In the genomic region with DNA sequence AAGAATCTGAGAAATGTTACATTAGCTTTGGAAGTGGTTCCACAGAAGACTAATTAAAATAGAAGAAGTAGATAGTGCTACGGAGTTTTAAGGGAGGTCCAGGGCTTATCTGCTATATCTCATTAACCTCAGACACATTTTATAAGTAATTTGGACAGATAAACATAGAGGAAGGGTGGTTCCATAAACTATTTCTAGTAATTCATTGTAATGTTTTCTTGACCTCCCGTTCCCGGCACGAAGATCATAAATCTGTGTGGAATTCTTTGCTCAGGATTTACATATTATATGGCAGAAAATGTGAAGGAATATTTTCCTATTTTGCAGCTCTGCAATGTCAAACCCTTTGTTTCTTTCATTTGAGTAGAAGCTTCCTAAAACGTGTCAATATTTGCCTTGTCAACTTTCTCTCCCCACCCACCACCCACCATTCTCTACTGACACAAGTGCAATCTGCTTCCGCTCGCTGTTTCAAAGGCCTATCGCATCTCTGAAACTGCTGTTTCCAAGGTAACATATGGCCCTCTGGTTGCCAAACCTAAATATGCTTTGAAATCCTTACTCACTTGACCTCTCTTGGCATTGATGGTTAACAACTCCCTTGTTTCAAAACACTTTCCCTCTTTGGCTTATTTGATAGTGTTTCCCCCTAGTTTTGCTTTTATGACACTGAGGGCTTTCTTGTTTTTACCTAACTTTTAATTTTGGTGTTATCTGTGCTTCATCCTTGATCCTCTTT, we compare ENCODE assay signal across 1 cellular context.
TF ChIP-seq lines count a peak whose summit lies in the region.

No MANE protein-coding gene starts in this region.

TF ChIP-seq in HepG2, 621 proteins besides CTCF, POLR2A, EP300 and RAD21 (continued from another document and continues in another):
- TF ChIP-seq SIX4 (CRISPR knock-in tag; IDR thresholded peaks at IDR 0.05) (peak; percentile 84), GABPA (IDR thresholded peaks at IDR 0.05; ENCODE audit: low read depth, low read length) (no peak), GABPA (CRISPR knock-in tag; IDR thresholded peaks at IDR 0.05; ENCODE audit: low read depth) (peak; percentile 74), JDP2 (CRISPR knock-in tag; IDR thresholded peaks at IDR 0.05; ENCODE audit: borderline replicate concordance) (no peak), KLF11 (CRISPR knock-in tag; IDR thresholded peaks at IDR 0.05) (peak; percentile 44; the same call in 1 of the 2 replicates), YY1 (IDR thresholded peaks at IDR 0.05; ENCODE audit: insufficient read depth, insufficient replicate concordance, low read depth, low read length) (no peak), ZNF775 (CRISPR knock-in tag; IDR thresholded peaks at IDR 0.05; ENCODE audit: borderline replicate concordance) (no peak), SRSF1 (optimal IDR thresholded peaks at IDR 0.05; ENCODE audit: low read depth, low read length) (no peak), ZNF550 (CRISPR knock-in tag; IDR thresholded peaks at IDR 0.05; ENCODE audit: borderline replicate concordance) (no peak), ATAD3A (CRISPR knock-in tag; IDR thresholded peaks at IDR 0.05) (no peak), PHF8 (CRISPR knock-in tag; IDR thresholded peaks at IDR 0.05) (no peak), RFX5 (IDR thresholded peaks at IDR 0.05; ENCODE audit: low read depth, low read length) (peak; percentile 74; the same call in 1 of the 2 replicates), ZEB1 (IDR thresholded peaks at IDR 0.05; ENCODE audit: insufficient replicate concordance, low read depth) (no peak), ZC3H4 (CRISPR knock-in tag; IDR thresholded peaks at IDR 0.05; ENCODE audit: borderline replicate concordance) (no peak), ZNF501 (CRISPR knock-in tag; IDR thresholded peaks at IDR 0.05) (no peak), AGO1 (IDR thresholded peaks at IDR 0.05; ENCODE audit: low read depth, low read length, poor library complexity, severe bottlenecking) (no peak), MED8 (CRISPR knock-in tag; IDR thresholded peaks at IDR 0.05; ENCODE audit: insufficient replicate concordance) (peak; percentile 15), ZNF337 (CRISPR knock-in tag; IDR thresholded peaks at IDR 0.05; ENCODE audit: borderline replicate concordance, low read depth) (no peak), ZNF17 (CRISPR knock-in tag; IDR thresholded peaks at IDR 0.05) (no peak), PITX1 (CRISPR knock-in tag; IDR thresholded peaks at IDR 0.05) (peak; percentile 90), CBX2 (IDR thresholded peaks at IDR 0.05; ENCODE audit: low read depth, low read length) (no peak), CBX2 (CRISPR knock-in tag; IDR thresholded peaks at IDR 0.05; ENCODE audit: low read depth) (no peak), THAP11 (CRISPR knock-in tag; IDR thresholded peaks at IDR 0.05) (peak; percentile 76), KLF13 (CRISPR knock-in tag; IDR thresholded peaks at IDR 0.05) (no peak), ZNF761 (CRISPR knock-in tag; conservative IDR thresholded peaks at IDR 0.05) (no peak), KAT8 (CRISPR knock-in tag; IDR thresholded peaks at IDR 0.05) (peak; percentile 81), SAP130 (CRISPR knock-in tag; IDR thresholded peaks at IDR 0.05; ENCODE audit: low read depth) (peak; percentile 84), MAFK (conservative IDR thresholded peaks at IDR 0.05 in 1 of 2, IDR thresholded peaks at IDR 0.05 in 1 of 2; ENCODE audit: low read length in 2 of 2) (peak; percentile 25 to 55; a peak in 3 of 4 replicates), YEATS2 (CRISPR knock-in tag; IDR thresholded peaks at IDR 0.05; ENCODE audit: borderline replicate concordance) (no peak; the same call in 1 of the 2 replicates), KDM5A (IDR thresholded peaks at IDR 0.05; ENCODE audit: borderline replicate concordance, low read length) (no peak; the same call in 1 of the 2 replicates), CHD2 (IDR thresholded peaks at IDR 0.05; ENCODE audit: low read depth, low read length) (no peak), SSRP1 (CRISPR knock-in tag; IDR thresholded peaks at IDR 0.05) (no peak), CHCHD3 (CRISPR knock-in tag; IDR thresholded peaks at IDR 0.05) (no peak)
- TF ChIP-seq, protein P1, sequence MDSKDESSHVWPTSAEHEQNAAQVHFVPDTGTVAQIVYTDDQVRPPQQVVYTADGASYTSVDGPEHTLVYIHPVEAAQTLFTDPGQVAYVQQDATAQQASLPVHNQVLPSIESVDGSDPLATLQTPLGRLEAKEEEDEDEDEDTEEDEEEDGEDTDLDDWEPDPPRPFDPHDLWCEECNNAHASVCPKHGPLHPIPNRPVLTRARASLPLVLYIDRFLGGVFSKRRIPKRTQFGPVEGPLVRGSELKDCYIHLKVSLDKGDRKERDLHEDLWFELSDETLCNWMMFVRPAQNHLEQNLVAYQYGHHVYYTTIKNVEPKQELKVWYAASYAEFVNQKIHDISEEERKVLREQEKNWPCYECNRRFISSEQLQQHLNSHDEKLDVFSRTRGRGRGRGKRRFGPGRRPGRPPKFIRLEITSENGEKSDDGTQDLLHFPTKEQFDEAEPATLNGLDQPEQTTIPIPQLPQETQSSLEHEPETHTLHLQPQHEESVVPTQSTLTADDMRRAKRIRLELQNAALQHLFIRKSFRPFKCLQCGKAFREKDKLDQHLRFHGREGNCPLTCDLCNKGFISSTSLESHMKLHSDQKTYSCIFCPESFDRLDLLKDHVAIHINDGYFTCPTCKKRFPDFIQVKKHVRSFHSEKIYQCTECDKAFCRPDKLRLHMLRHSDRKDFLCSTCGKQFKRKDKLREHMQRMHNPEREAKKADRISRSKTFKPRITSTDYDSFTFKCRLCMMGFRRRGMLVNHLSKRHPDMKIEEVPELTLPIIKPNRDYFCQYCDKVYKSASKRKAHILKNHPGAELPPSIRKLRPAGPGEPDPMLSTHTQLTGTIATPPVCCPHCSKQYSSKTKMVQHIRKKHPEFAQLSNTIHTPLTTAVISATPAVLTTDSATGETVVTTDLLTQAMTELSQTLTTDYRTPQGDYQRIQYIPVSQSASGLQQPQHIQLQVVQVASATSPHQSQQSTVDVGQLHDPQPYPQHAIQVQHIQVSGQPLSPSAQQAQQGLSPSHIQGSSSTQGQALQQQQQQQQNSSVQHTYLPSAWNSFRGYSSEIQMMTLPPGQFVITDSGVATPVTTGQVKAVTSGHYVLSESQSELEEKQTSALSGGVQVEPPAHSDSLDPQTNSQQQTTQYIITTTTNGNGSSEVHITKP (CRISPR knock-in tag; IDR thresholded peaks at IDR 0.05; ENCODE audit: low read depth), result peak; percentile 71
- TF ChIP-seq, protein P2, sequence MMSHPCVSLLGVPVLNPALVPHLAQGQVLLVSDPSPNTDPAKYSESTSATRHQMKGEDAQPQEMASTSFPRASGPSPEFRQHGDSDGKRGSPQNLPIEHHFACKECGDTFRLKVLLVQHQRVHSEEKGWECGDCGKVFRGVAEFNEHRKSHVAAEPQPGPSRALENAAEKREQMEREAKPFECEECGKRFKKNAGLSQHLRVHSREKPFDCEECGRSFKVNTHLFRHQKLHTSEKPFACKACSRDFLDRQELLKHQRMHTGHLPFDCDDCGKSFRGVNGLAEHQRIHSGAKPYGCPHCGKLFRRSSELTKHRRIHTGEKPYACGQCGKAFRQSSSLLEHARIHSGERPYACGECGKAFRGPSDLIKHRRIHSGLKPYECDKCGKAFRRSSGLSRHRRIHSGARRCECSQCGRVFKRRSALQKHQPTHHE (CRISPR knock-in tag; IDR thresholded peaks at IDR 0.05; ENCODE audit: borderline replicate concordance), result no peak; the same call in 1 of the 2 replicates
- TF ChIP-seq, protein P3, sequence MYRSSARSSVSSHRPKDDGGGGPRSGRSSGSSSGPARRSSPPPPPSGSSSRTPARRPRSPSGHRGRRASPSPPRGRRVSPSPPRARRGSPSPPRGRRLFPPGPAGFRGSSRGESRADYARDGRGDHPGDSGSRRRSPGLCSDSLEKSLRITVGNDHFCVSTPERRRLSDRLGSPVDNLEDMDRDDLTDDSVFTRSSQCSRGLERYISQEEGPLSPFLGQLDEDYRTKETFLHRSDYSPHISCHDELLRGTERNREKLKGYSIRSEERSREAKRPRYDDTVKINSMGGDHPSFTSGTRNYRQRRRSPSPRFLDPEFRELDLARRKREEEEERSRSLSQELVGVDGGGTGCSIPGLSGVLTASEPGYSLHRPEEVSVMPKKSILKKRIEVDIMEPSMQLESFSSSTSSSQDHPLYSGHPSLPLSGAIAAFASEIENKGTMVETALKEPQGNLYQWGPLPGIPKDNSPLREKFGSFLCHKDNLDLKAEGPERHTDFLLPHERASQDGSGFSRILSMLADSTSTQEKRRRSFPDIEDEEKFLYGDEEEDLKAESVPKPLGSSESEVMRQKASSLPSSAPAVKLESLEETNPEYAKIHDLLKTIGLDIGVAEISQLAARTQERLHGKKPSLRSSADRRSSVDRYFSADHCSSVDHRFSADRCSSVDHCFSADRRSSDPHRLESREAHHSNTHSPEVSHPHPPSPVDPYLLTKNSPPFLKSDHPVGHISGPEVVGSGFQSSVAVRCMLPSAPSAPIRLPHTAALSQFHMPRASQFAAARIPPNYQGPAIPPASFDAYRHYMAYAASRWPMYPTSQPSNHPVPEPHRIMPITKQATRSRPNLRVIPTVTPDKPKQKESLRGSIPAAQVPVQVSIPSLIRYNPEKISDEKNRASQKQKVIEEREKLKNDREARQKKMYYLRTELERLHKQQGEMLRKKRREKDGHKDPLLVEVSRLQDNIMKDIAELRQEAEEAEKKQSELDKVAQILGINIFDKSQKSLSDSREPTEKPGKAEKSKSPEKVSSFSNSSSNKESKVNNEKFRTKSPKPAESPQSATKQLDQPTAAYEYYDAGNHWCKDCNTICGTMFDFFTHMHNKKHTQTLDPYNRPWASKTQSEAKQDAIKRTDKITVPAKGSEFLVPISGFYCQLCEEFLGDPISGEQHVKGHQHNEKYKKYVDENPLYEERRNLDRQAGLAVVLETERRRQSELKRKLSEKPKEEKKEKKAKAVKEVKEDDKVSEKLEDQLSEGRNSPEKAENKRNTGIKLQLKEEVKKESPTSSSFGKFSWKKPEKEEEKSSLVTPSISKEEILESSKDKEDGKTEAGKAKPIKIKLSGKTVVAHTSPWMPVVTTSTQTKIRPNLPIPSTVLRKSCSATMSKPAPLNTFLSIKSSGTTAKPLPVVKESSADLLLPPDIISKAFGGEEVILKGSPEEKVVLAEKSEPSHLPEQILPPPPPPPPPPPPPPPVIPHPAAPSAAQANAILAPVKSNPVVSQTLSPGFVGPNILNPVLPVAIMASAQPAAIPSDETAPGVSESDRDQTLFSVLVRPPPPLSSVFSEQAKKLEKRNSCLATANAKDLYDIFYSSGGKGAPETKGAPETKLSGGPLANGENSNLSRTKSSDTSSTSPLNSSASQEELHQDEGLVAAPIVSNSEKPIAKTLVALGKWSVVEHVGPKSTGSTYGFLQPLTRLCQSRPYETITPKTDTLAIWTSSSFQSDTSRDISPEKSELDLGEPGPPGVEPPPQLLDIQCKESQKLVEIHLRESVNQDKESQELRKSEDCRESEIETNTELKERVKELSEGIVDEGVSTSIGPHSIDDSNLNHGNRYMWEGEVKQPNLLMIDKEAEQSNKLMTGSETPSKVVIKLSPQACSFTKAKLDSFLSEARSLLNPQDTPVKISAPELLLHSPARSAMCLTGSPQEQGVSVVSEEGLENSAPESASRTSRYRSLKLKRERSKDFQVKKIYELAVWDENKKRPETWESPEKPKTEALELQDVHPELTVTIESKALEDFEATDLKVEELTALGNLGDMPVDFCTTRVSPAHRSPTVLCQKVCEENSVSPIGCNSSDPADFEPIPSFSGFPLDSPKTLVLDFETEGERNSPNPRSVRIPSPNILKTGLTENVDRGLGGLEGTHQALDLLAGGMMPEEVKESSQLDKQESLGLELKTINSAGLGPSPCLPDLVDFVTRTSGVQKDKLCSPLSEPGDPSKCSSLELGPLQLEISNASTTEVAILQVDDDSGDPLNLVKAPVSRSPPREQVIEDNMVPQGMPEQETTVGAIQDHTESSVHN (CRISPR knock-in tag; IDR thresholded peaks at IDR 0.05), result no peak
- TF ChIP-seq, protein P4, sequence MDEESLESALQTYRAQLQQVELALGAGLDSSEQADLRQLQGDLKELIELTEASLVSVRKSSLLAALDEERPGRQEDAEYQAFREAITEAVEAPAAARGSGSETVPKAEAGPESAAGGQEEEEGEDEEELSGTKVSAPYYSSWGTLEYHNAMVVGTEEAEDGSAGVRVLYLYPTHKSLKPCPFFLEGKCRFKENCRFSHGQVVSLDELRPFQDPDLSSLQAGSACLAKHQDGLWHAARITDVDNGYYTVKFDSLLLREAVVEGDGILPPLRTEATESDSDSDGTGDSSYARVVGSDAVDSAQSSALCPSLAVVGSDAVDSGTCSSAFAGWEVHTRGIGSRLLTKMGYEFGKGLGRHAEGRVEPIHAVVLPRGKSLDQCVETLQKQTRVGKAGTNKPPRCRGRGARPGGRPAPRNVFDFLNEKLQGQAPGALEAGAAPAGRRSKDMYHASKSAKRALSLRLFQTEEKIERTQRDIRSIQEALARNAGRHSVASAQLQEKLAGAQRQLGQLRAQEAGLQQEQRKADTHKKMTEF (CRISPR knock-in tag; IDR thresholded peaks at IDR 0.05), result peak; percentile 97
- TF ChIP-seq, protein P5, sequence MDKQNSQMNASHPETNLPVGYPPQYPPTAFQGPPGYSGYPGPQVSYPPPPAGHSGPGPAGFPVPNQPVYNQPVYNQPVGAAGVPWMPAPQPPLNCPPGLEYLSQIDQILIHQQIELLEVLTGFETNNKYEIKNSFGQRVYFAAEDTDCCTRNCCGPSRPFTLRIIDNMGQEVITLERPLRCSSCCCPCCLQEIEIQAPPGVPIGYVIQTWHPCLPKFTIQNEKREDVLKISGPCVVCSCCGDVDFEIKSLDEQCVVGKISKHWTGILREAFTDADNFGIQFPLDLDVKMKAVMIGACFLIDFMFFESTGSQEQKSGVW (CRISPR knock-in tag; IDR thresholded peaks at IDR 0.05; ENCODE audit: borderline replicate concordance), result no peak
- TF ChIP-seq, protein P6, sequence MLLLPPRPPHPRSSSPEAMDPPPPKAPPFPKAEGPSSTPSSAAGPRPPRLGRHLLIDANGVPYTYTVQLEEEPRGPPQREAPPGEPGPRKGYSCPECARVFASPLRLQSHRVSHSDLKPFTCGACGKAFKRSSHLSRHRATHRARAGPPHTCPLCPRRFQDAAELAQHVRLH (CRISPR knock-in tag; IDR thresholded peaks at IDR 0.05; ENCODE audit: borderline replicate concordance, low read depth), result peak; percentile 75; the same call in 1 of the 2 replicates
- TF ChIP-seq, protein P7, sequence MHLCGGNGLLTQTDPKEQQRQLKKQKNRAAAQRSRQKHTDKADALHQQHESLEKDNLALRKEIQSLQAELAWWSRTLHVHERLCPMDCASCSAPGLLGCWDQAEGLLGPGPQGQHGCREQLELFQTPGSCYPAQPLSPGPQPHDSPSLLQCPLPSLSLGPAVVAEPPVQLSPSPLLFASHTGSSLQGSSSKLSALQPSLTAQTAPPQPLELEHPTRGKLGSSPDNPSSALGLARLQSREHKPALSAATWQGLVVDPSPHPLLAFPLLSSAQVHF (CRISPR knock-in tag; IDR thresholded peaks at IDR 0.05), result no peak
- TF ChIP-seq, protein P8, sequence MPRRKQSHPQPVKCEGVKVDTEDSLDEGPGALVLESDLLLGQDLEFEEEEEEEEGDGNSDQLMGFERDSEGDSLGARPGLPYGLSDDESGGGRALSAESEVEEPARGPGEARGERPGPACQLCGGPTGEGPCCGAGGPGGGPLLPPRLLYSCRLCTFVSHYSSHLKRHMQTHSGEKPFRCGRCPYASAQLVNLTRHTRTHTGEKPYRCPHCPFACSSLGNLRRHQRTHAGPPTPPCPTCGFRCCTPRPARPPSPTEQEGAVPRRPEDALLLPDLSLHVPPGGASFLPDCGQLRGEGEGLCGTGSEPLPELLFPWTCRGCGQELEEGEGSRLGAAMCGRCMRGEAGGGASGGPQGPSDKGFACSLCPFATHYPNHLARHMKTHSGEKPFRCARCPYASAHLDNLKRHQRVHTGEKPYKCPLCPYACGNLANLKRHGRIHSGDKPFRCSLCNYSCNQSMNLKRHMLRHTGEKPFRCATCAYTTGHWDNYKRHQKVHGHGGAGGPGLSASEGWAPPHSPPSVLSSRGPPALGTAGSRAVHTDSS (CRISPR knock-in tag; conservative IDR thresholded peaks at IDR 0.05), result no peak
